In the genomic region with DNA sequence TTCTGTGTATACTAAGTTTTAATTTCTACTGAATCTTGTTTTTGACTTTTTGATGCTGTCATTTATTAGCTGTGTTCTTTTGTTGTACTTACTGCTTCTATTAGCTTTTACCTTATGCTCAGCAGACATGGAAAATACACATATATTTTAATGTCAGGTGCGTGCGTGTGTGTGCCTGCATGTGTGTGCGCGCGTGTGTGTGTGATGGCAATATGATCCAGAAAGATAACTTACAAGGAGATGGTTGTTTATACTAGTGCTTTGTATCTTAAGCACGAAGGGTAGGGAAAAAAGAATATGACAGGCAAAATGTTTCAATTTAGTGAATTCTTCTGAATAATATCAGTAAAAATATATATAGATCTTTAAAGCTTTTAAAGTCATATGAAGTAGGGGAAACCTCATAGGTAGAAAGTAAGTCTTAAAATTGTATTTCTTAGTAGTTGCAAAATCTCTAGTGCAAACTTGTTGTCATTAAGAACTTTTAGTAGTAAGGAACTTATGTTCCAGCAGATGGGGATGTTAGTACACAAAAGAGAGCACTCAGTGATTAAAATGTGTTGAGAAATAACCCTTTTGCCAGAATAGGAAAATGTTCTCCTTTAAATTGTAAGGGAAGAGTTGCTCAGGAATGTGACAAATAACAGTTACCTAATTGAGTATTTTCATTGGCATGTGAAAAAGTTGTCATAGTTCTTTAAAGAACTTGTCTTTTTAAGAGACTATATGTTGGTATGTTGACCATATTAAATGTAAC, we compare ENCODE assay signal across 8 cellular contexts. TPM values are rescaled to one million over a fixed set of nuclear protein-coding genes. Genes with fewer than 3 reads are reported as not detected.
DNase-seq lines count a peak whose midpoint lies in the region; ATAC-seq and TF ChIP-seq lines count a peak whose summit lies in the region.

No MANE protein-coding gene starts in this region.

- DNase-seq in natural killer cell (no peak), SW480 (ENCODE audit: low spot score) (peak; percentile 60), Right ventricle myocardium superior (no peak), testis (no peak), Ammon's horn (ENCODE audit: low spot score) (no peak)
- no peak for DNase-seq in natural killer cell treated with Interleukin-12 subunit alpha and Interleukin-12 subunit beta and Interleukin-15 and Interleukin-18, amount 100 ng/mL, for 72 hours (ENCODE audit: low spot score)
- no peak for DNase-seq in activated CD4-positive, alpha-beta T cell treated with anti-CD3 and anti-CD28 coated beads for 1 hour
- no peak for DNase-seq in activated CD8-positive, alpha-beta T cell treated with anti-CD3 and anti-CD28 coated beads, Interleukin-2, amount 10 ng/mL, durations not matched to agents 7 days and 5 days

- no peak overlapping the region for H3K4me3 ChIP-seq in testis

- H3K27ac ChIP-seq in testis = no peak overlapping the region

- TF ChIP-seq POLR2A in testis (IDR thresholded peaks at IDR 0.05) = no peak

- no peaks in the 10 kb centered on the region for H3K9me3 ChIP-seq in testis

- 72 to 73% methylated on average over 6 of the region's 6 CpGs for WGBS in testis, 2 donors

- H3K4me1 ChIP-seq in testis = peaks cover 30% of the 10 kb centered on the region

- no peak overlapping the region for H3K27ac Mint-ChIP-seq in natural killer cell
- no peak overlapping the region for H3K27ac Mint-ChIP-seq in natural killer cell treated with Interleukin-12 subunit alpha and Interleukin-12 subunit beta and Interleukin-15 and Interleukin-18, amount 100 ng/mL, for 72 hours
- no peak overlapping the region for H3K27ac Mint-ChIP-seq in activated CD8-positive, alpha-beta T cell treated with anti-CD3 and anti-CD28 coated beads, Interleukin-2, amount 10 ng/mL, durations not matched to agents 7 days and 5 days

- H3K27me3 Mint-ChIP-seq in natural killer cell (ENCODE audit: low read depth in 2 of 2) = no peaks in the 10 kb centered on the region
- H3K27me3 Mint-ChIP-seq in natural killer cell treated with Interleukin-12 subunit alpha and Interleukin-12 subunit beta and Interleukin-15 and Interleukin-18, amount 100 ng/mL, for 72 hours = no peaks in the 10 kb centered on the region
- no peaks in the 10 kb centered on the region for H3K27me3 Mint-ChIP-seq in activated CD8-positive, alpha-beta T cell treated with anti-CD3 and anti-CD28 coated beads, Interleukin-2, amount 10 ng/mL, durations not matched to agents 7 days and 5 days (ENCODE audit: low read depth)

- no peaks in the 10 kb centered on the region for H3K9me3 Mint-ChIP-seq in natural killer cell
- H3K9me3 Mint-ChIP-seq in natural killer cell treated with Interleukin-12 subunit alpha and Interleukin-12 subunit beta and Interleukin-15 and Interleukin-18, amount 100 ng/mL, for 72 hours = no peaks in the 10 kb centered on the region
- H3K9me3 Mint-ChIP-seq in activated CD8-positive, alpha-beta T cell treated with anti-CD3 and anti-CD28 coated beads, Interleukin-2, amount 10 ng/mL, durations not matched to agents 7 days and 5 days (ENCODE audit: insufficient read depth) = no peaks in the 10 kb centered on the region

- intact Hi-C loops in natural killer cell (cut with micrococcal nuclease) = loop anchor here (1.0 kb wide), 1 partner anchor 530 kb away; no protein-coding TSS in a partner anchor
- intact Hi-C loops in Right ventricle myocardium superior (cut with DNase I) = loop anchor here (10.0 kb wide), 1 partner anchor 147 kb away; no protein-coding TSS in a partner anchor
- intact Hi-C loops in testis (cut with DNase I; ENCODE audit: low total_unique reads) = loop anchor here (10.0 kb wide), 2 partner anchors 527 to 1497 kb away; no protein-coding TSS in a partner anchor

- POLR2A ChIA-PET in activated CD8-positive, alpha-beta T cell treated with anti-CD3 and anti-CD28 coated beads, Interleukin-2, amount 10 ng/mL, durations not matched to agents 7 days and 5 days (lab: Charles Lee) = no interaction called here

- H3K36me3 Mint-ChIP-seq in natural killer cell = no peaks in the 10 kb centered on the region
- H3K36me3 Mint-ChIP-seq in natural killer cell treated with Interleukin-12 subunit alpha and Interleukin-12 subunit beta and Interleukin-15 and Interleukin-18, amount 100 ng/mL, for 72 hours = no peaks in the 10 kb centered on the region
- H3K36me3 Mint-ChIP-seq in activated CD8-positive, alpha-beta T cell treated with anti-CD3 and anti-CD28 coated beads, Interleukin-2, amount 10 ng/mL, durations not matched to agents 7 days and 5 days (ENCODE audit: low read depth) = peaks cover 2% of the 10 kb centered on the region

- ATAC-seq in natural killer cell = peak in 2 of 3 donors; percentile 48 to 53
- no peak for ATAC-seq in natural killer cell treated with Interleukin-12 subunit alpha and Interleukin-12 subunit beta and Interleukin-15 and Interleukin-18, amount 100 ng/mL, for 72 hours
- peak; percentile 40 for ATAC-seq in Right ventricle myocardium superior (ENCODE audit: poor library complexity)
- no peak for ATAC-seq in activated CD8-positive, alpha-beta T cell treated with anti-CD3 and anti-CD28 coated beads, Interleukin-2, amount 10 ng/mL, durations not matched to agents 7 days and 5 days

- no peak overlapping the region for H3K4me3 Mint-ChIP-seq in natural killer cell
- no peak overlapping the region for H3K4me3 Mint-ChIP-seq in natural killer cell treated with Interleukin-12 subunit alpha and Interleukin-12 subunit beta and Interleukin-15 and Interleukin-18, amount 100 ng/mL, for 72 hours
- H3K4me3 Mint-ChIP-seq in activated CD8-positive, alpha-beta T cell treated with anti-CD3 and anti-CD28 coated beads, Interleukin-2, amount 10 ng/mL, durations not matched to agents 7 days and 5 days = no peak overlapping the region

- no peaks in the 10 kb centered on the region for H3K36me3 ChIP-seq in testis (ENCODE audit: low read depth, missing control alignments)

- peaks cover 40 to 70% of the 10 kb centered on the region in 2 donors for H3K4me1 Mint-ChIP-seq in natural killer cell
- H3K4me1 Mint-ChIP-seq in natural killer cell treated with Interleukin-12 subunit alpha and Interleukin-12 subunit beta and Interleukin-15 and Interleukin-18, amount 100 ng/mL, for 72 hours (ENCODE audit: low read depth in 2 of 2) = peaks cover 47 to 59% of the 10 kb centered on the region in 2 donors
- H3K4me1 Mint-ChIP-seq in activated CD8-positive, alpha-beta T cell treated with anti-CD3 and anti-CD28 coated beads, Interleukin-2, amount 10 ng/mL, durations not matched to agents 7 days and 5 days (ENCODE audit: low read depth) = peaks cover 5% of the 10 kb centered on the region

- CTCF ChIA-PET in activated CD8-positive, alpha-beta T cell treated with anti-CD3 and anti-CD28 coated beads, Interleukin-2, amount 10 ng/mL, durations not matched to agents 7 days and 5 days (lab: Charles Lee) = interaction anchor here (1.0 to 2.1 kb wide), 5 partner anchors 10 to 127 kb away, joined by 3 to 10 read pairs (median 3); no protein-coding TSS in a partner anchor

- no peaks in the 10 kb centered on the region for H3K27me3 ChIP-seq in testis

- peak; percentile 53 for TF ChIP-seq CTCF in natural killer cell (IDR thresholded peaks at IDR 0.05)
- TF ChIP-seq CTCF in testis (IDR thresholded peaks at IDR 0.05) = peak in 2 of 3 experiments; percentile 25 to 26

RNA-seq across cellular contexts. Expression of a gene that starts 13.2 kb away (rescaled TPM):
- total RNA-seq in natural killer cell (100 to 1,000 TPM; 148 to 174 (median 166) TPM), Right ventricle myocardium superior (477 TPM), testis (100 to 1,000 TPM; 315 to 366 TPM)
- 100 to 1,000 TPM in 1 of 2 donors, 10 to 100 TPM in 1; 91.8 to 123 TPM for total RNA-seq in natural killer cell treated with Interleukin-12 subunit alpha and Interleukin-12 subunit beta and Interleukin-15 and Interleukin-18, amount 100 ng/mL, for 72 hours
- 148 TPM for polyA plus RNA-seq in testis (ENCODE audit: insufficient read depth, low read depth, low replicate concordance)
- 10 to 100 TPM; 55.3 to 58.6 TPM for total RNA-seq in activated CD8-positive, alpha-beta T cell treated with anti-CD3 and anti-CD28 coated beads, Interleukin-2, amount 10 ng/mL, durations not matched to agents 7 days and 5 days

Comparison
In these comparisons a context has a peak if more than half of its experiments do, and no peak if none do; other contexts are left out.
1. ATAC-seq: peak in natural killer cell (2 of 3) and Right ventricle myocardium superior (single experiment); none in natural killer cell treated with Interleukin-12 subunit alpha and Interleukin-12 subunit beta and Interleukin-15 and Interleukin-18, amount 100 ng/mL, for 72 hours (0 of 2) and activated CD8-positive, alpha-beta T cell treated with anti-CD3 and anti-CD28 coated beads, Interleukin-2, amount 10 ng/mL, durations not matched to agents 7 days and 5 days (single experiment).